Comparison of ENCODE assay signal across 9 cellular contexts in the genomic region with DNA sequence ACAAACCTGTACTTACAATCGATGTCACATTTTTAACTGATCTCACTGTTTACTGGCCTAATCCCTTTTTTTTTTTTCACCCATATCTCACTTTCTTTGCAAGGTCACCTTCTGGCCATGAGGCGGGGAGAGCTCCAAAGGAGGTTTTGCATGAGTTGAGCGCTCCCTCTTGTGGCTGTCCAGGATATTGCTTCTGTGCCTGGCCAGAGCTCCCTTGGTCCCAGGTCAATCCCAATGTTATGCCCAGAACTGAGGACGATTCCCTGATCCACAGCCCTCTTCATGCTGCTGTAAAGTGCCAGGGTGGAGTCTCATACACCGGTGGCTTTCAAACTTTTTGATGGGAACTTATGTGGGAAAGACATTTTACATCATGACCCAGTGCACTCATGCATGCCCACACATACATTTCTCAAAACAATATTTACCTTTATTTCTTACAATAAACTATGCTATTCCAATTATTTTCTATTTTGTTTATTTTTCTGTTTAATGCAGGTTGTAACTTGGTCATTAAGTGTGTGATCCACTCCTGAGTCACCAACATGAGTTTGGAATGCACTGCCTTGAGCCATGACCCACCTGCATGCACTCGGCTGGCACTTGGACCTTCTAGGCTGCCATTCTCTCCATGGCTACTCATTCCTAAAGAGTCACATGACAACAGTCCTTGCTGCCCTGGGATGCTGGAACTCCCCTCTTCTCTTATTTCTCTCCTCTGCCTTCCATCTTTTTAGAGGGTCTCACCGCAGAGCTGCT. TPM values are rescaled to one million over a fixed set of nuclear protein-coding genes. Genes with fewer than 3 reads are reported as not detected.
DNase-seq lines count a peak whose midpoint lies in the region; ATAC-seq and TF ChIP-seq lines count a peak whose summit lies in the region.
"Had no signal": no experiment of that assay in that cellular context is flagged by ENCODE, and none has a peak within 500 bp of the region (broad histone marks: within the 10 kb centered on the region; RNA-seq: fewer than 3 reads in every experiment).

No MANE protein-coding gene starts in this region.

- no peak overlapping the region for H3K27ac Mint-ChIP-seq in stimulated activated naive CD8-positive, alpha-beta T cell treated with anti-CD3 and anti-CD28 coated beads, Interleukin-15, amount 100 ng/mL, for 72 hours

- H3K9ac ChIP-seq in neural cell (ENCODE audit: low read length) = no peak overlapping the region

- H3F3A ChIP-seq in neural cell (ENCODE audit: insufficient read depth, low read length, poor library complexity, severe bottlenecking) = no peaks in the 10 kb centered on the region

- peaks cover 75% of the 10 kb centered on the region for H3K27me3 Mint-ChIP-seq in stimulated activated naive CD8-positive, alpha-beta T cell treated with anti-CD3 and anti-CD28 coated beads, Interleukin-15, amount 100 ng/mL, for 72 hours

- H2AFZ ChIP-seq in neural cell (ENCODE audit: low read depth, low read length) = no peak overlapping the region

- H3K4me3 Mint-ChIP-seq in stimulated activated naive CD8-positive, alpha-beta T cell treated with anti-CD3 and anti-CD28 coated beads, Interleukin-15, amount 100 ng/mL, for 72 hours = no peak overlapping the region

- no peaks in the 10 kb centered on the region for H3K9me3 Mint-ChIP-seq in stimulated activated naive CD8-positive, alpha-beta T cell treated with anti-CD3 and anti-CD28 coated beads, Interleukin-15, amount 100 ng/mL, for 72 hours

- TF ChIP-seq CTCF in A673 (conservative IDR thresholded peaks at IDR 0.05; ENCODE audit: low read depth, low read length) (peak; percentile 95), fibroblast of mammary gland (conservative IDR thresholded peaks at IDR 0.05; ENCODE audit: control insufficient read depth, insufficient read depth, low read depth, low read length) (peak; percentile 96), neural cell (IDR thresholded peaks at IDR 0.05; ENCODE audit: poor library complexity, severe bottlenecking) (peak; percentile 94)

- H3K9me3 ChIP-seq in A673 (ENCODE audit: low read depth, low read length, poor library complexity, severe bottlenecking) (no peaks in the 10 kb centered on the region), neural cell (ENCODE audit: low read length) (no peaks in the 10 kb centered on the region)

- CTCF ChIA-PET in A673 (lab: Charles Lee) = interaction anchor here (0.5 to 5.1 kb wide), 20 partner anchors 11 to 1528 kb away, joined by 3 to 210 read pairs (median 4); partner anchors contain the start of gene DNAJB11

- no peak for TF ChIP-seq EP300 in Ishikawa (IDR thresholded peaks at IDR 0.05; ENCODE audit: borderline replicate concordance)
- no peak for TF ChIP-seq EP300 in neural cell (conservative IDR thresholded peaks at IDR 0.05; ENCODE audit: poor library complexity, severe bottlenecking)

- H3K4me1 ChIP-seq in A673 (ENCODE audit: insufficient read depth, low read length, poor library complexity, severe bottlenecking) = peaks cover 7% of the 10 kb centered on the region

- DNase-seq in A673 (ENCODE audit: low spot score) = peak; percentile 78
- peak; percentile 76 for DNase-seq in OCI-M1 (lab: John Stamatoyannopoulos, UW)
- peak; percentile 52 for DNase-seq in activated T-cell treated with anti-CD3 and anti-CD28 coated beads for 48 hours (ENCODE audit: low read depth)
- DNase-seq in fibroblast of mammary gland (ENCODE audit: low read depth) = peak; percentile 76
- DNase-seq in stimulated activated naive CD8-positive, alpha-beta T cell treated with anti-CD3 and anti-CD28 coated beads, Interleukin-15, amount 100 ng/mL, for 72 hours = peak; percentile 54 to 55

- H3K27ac ChIP-seq in A673 (ENCODE audit: low read depth, low read length, poor library complexity, severe bottlenecking) (no peak overlapping the region), neural cell (ENCODE audit: low read length) (no peak overlapping the region)

- H3K4me1 Mint-ChIP-seq in stimulated activated naive CD8-positive, alpha-beta T cell treated with anti-CD3 and anti-CD28 coated beads, Interleukin-15, amount 100 ng/mL, for 72 hours = peaks cover 14% of the 10 kb centered on the region

- TF ChIP-seq RAD21 in Ishikawa (IDR thresholded peaks at IDR 0.05; ENCODE audit: low read depth) (peak; percentile 95), neural cell (conservative IDR thresholded peaks at IDR 0.05) (peak; percentile 94)

- H3K36me3 ChIP-seq in A673 (ENCODE audit: insufficient read depth, low read length, poor library complexity, severe bottlenecking) = no peaks in the 10 kb centered on the region
- H3K36me3 ChIP-seq in neural cell (ENCODE audit: insufficient read depth, low read length) = no peaks in the 10 kb centered on the region

- intact Hi-C loops in A673 (cut with micrococcal nuclease; ENCODE audit: unreplicated experiment) = loop anchor here (1.0 kb wide), 3 partner anchors 64 to 460 kb away; no protein-coding TSS in a partner anchor

- ATAC-seq in GM18909 (IDR thresholded peaks at IDR 0.05; ENCODE audit: poor library complexity, unreplicated experiment) = peak; percentile 71
- ATAC-seq in stimulated activated naive CD8-positive, alpha-beta T cell treated with anti-CD3 and anti-CD28 coated beads, Interleukin-15, amount 100 ng/mL, for 72 hours = peak; percentile 64

- H3K4me3 ChIP-seq in A673 (ENCODE audit: low read depth, low read length, poor library complexity, severe bottlenecking) = no peak overlapping the region
- H3K4me3 ChIP-seq in fibroblast of mammary gland (ENCODE audit: control insufficient read depth, low read depth, low read length) = no peak overlapping the region
- no peak overlapping the region for H3K4me3 ChIP-seq in neural cell (ENCODE audit: low read length)

- H3K27me3 ChIP-seq in A673 (replicated peaks; ENCODE audit: insufficient read depth, low read depth, low read length, poor library complexity) (no peaks in the 10 kb centered on the region), neural cell (ENCODE audit: insufficient read depth, low read depth, low read length) (peaks cover 1% of the 10 kb centered on the region)

- POLR2A ChIA-PET in A673 (lab: Charles Lee; ENCODE audit: low non-redundant PET) = interaction anchor here (0.6 kb wide), 2 partner anchors 361 to 363 kb away, joined by 5 read pairs; no protein-coding TSS in a partner anchor

- H4K20me1 ChIP-seq in neural cell (ENCODE audit: insufficient read depth) = no peaks in the 10 kb centered on the region

- H3K79me2 ChIP-seq in neural cell (replicated peaks; ENCODE audit: insufficient read depth, low read length) = no peaks in the 10 kb centered on the region

- no peaks in the 10 kb centered on the region for H3K9me2 ChIP-seq in neural cell (ENCODE audit: insufficient read depth, low read length)

- no peak overlapping the region for H3K4me2 ChIP-seq in neural cell (ENCODE audit: low read length)

- no TSS peak for BruUV-seq in A673 (replicated peaks; lab: Mats Ljungman, UMichigan)

TF ChIP-seq in Ishikawa, 13 proteins besides CTCF, POLR2A, EP300 and RAD21 (continues in another document):
- TF ChIP-seq, protein P1, sequence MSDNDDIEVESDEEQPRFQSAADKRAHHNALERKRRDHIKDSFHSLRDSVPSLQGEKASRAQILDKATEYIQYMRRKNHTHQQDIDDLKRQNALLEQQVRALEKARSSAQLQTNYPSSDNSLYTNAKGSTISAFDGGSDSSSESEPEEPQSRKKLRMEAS (IDR thresholded peaks at IDR 0.05) = no peak
- no peak for TF ChIP-seq NFIC (IDR thresholded peaks at IDR 0.05)
- no peak for TF ChIP-seq ZBTB7A (IDR thresholded peaks at IDR 0.05; ENCODE audit: low read depth)
- no peak for TF ChIP-seq TCF12 (IDR thresholded peaks at IDR 0.05; ENCODE audit: low read depth)

TF ChIP-seq in neural cell, 6 proteins besides CTCF, POLR2A, EP300 and RAD21:
- TF ChIP-seq POLR2AphosphoS5 (IDR thresholded peaks at IDR 0.05) = no peak
- peak; percentile 97 for TF ChIP-seq SMC3 (conservative IDR thresholded peaks at IDR 0.05; ENCODE audit: poor library complexity)

RNA-seq across cellular contexts. Expression of gene SST, which starts 9.6 kb away (rescaled TPM):
- not detected in 2 replicates for total RNA-seq in A673 (2021)
- polyA plus RNA-seq in neural cell = 9.7 and 12.1 TPM in 2 replicates
- polyA minus RNA-seq in neural cell = 2.4 and 6.4 TPM in 2 replicates

RNA-seq across cellular contexts. Expression of gene RTP2, which starts 22.5 kb away (rescaled TPM):
- total RNA-seq in A673 (2021) = not detected in 2 replicates
- polyA plus RNA-seq in neural cell = not detected in 2 replicates
- not detected in 2 replicates for polyA minus RNA-seq in neural cell
- total RNA-seq: urinary bladder had no signal
- polyA plus RNA-seq: urinary bladder had no signal
